In the genomic region with DNA sequence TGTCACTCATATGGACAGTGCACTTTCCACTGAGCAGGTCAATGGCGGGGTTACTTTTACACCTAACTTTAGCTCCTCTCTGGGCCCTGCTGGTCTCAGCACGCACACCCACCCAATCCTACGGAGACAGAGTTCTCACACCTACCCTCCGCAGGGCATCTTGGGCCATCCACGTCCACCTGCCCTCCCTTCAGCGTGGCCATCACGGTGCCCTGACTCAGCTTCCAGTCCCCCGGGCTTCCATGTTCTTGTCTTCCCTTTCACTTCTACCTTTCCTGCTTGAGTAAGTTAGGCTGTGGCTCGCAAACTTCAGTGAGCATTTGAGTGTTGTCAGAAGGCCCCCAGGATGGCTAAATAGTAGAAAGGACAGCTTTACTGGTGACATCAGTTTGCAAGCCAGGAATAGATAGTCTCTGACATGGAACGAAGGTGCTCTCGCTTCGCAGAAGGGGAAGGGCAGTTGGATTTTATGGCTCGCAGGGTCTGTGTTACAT, we compare ENCODE assay signal across 14 cellular contexts.
A peak's percentile ranks its signal among the peaks of the same experiment; 100 is the strongest.
DNase-seq lines count a peak whose midpoint lies in the region; ATAC-seq and TF ChIP-seq lines count a peak whose summit lies in the region.
"Had no signal": no experiment of that assay in that cellular context is flagged by ENCODE, and none has a peak within 500 bp of the region (broad histone marks: within the 10 kb centered on the region; RNA-seq: fewer than 3 reads in every experiment).

No MANE protein-coding gene starts in this region.

- H3K27me3 ChIP-seq in H7 (ENCODE audit: control insufficient read depth, insufficient read depth, low read length) (no peaks in the 10 kb centered on the region; the same call in 1 of the 2 replicates), suprapubic skin (no peaks in the 10 kb centered on the region)

- no peak overlapping the region for H3K4me3 ChIP-seq in H7 (ENCODE audit: insufficient read depth, low read depth, low read length)
- H3K4me3 ChIP-seq in coronary artery = no peak overlapping the region
- H3K4me3 ChIP-seq in suprapubic skin = no peak overlapping the region

- peak overlapping the region; percentile 38 for H3K27ac Mint-ChIP-seq in osteocyte (ENCODE audit: unreplicated experiment)
- H3K27ac Mint-ChIP-seq: B cell; CD8-positive, alpha-beta memory T cell had no signal

- H3K9me3 Mint-ChIP-seq in osteocyte (ENCODE audit: unreplicated experiment) = no peaks in the 10 kb centered on the region
- H3K9me3 Mint-ChIP-seq: CD8-positive, alpha-beta memory T cell had no signal

- 98% methylated on average over 13 of the region's 13 CpGs for WGBS in suprapubic skin

- peak; percentile 22 for DNase-seq in H7
- peak; percentile 56 for DNase-seq in coronary artery (ENCODE audit: low spot score)
- peak; percentile 59 for DNase-seq in osteocyte (ENCODE audit: extremely low spot score, unreplicated experiment)
- peak; percentile 35 to 55 for DNase-seq in suprapubic skin (ENCODE audit: low spot score in 2 of 2)
- no peak for DNase-seq in hypothalamus (lab: John Stamatoyannopoulos, UW)
- no peak for DNase-seq in HuH-7.5 (ENCODE audit: low spot score)
- DNase-seq: Kasumi-1, NCI-H1105 treated with DMSO at 0.1 percent for 48 hours, NCI-H187, NCI-H446 had no signal

- H3K36me3 ChIP-seq in H7 (replicated peaks; ENCODE audit: control insufficient read depth, insufficient read depth, low read length) (no peaks in the 10 kb centered on the region), suprapubic skin (no peaks in the 10 kb centered on the region)

- no peak for TF ChIP-seq EP300 in suprapubic skin (IDR thresholded peaks at IDR 0.05)

- H3K4me3 Mint-ChIP-seq in osteocyte (ENCODE audit: unreplicated experiment) = no peak overlapping the region
- H3K4me3 Mint-ChIP-seq: B cell; CD8-positive, alpha-beta memory T cell had no signal

- ATAC-seq in GM21381 (IDR thresholded peaks at IDR 0.05; ENCODE audit: unreplicated experiment) = no peak
- ATAC-seq: HCT116 had no signal

- peaks cover 10% of the 10 kb centered on the region for H3K36me3 Mint-ChIP-seq in osteocyte (ENCODE audit: unreplicated experiment)
- H3K36me3 Mint-ChIP-seq: CD8-positive, alpha-beta memory T cell had no signal

- H3K27me3 Mint-ChIP-seq in osteocyte (ENCODE audit: unreplicated experiment) = no peaks in the 10 kb centered on the region
- H3K27me3 Mint-ChIP-seq: B cell had no signal

- peaks cover 14% of the 10 kb centered on the region for H3K4me1 ChIP-seq in suprapubic skin

- no peaks in the 10 kb centered on the region for H3K9me3 ChIP-seq in suprapubic skin

- no peak for TF ChIP-seq CTCF in coronary artery (IDR thresholded peaks at IDR 0.05)
- no peak for TF ChIP-seq CTCF in osteocyte (IDR thresholded peaks at IDR 0.05)
- no peak for TF ChIP-seq CTCF in suprapubic skin (IDR thresholded peaks at IDR 0.05)

- TF ChIP-seq POLR2A in suprapubic skin (IDR thresholded peaks at IDR 0.05) = no peak

- H3K4me1 Mint-ChIP-seq in osteocyte (ENCODE audit: unreplicated experiment) = peaks cover 70% of the 10 kb centered on the region
- H3K4me1 Mint-ChIP-seq: B cell; CD8-positive, alpha-beta memory T cell had no signal

- H3K27ac ChIP-seq in coronary artery = no peak overlapping the region
- H3K27ac ChIP-seq in suprapubic skin = no peak overlapping the region

Comparison
In these comparisons a context has a peak if more than half of its experiments do, and no peak if none do; other contexts are left out.
1. DNase-seq: peak in H7 (single experiment), coronary artery (single experiment), osteocyte (single experiment) and suprapubic skin (2 of 2); none in hypothalamus (0 of 51) and HuH-7.5 (single experiment).